Comparison of ENCODE assay signal across 12 cellular contexts in the genomic region with DNA sequence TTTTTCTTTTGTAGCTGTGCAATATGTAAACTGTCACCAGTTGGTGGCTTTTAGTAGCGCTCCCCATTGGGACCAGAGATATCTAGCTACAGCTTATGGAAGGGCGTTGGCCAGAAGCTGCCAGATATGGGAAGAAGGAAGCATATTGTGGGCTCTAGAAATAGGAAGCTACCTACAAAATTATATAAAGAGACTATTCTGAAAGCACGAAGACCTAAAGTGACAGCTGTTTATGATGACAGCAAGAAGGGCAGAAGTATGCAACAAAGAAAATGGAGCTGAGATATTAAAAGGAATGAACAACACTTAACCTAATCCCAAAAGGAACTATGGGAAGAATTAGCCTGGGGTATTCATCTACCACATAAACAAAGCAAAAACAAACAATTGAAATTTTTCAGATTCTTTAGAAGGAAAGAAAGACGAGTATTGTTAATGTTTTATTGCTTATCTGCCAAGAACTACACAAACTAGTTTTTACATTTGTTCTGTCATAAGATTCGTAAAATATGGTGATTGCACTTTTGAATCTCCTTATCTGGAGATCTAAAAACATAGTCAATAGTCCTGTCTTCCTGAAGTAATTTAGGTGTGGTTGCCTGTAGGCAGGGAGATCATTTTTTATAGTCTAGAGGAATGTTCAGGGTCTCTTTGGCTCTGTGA.
DNase-seq lines count a peak whose midpoint lies in the region; ATAC-seq and TF ChIP-seq lines count a peak whose summit lies in the region.
"Had no signal": no experiment of that assay in that cellular context is flagged by ENCODE, and none has a peak within 500 bp of the region (broad histone marks: within the 10 kb centered on the region; RNA-seq: fewer than 3 reads in every experiment).

No MANE protein-coding gene starts in this region.

- peak overlapping the region; percentile 58 for H3K27ac Mint-ChIP-seq in Calu3 (ENCODE audit: unreplicated experiment)
- no peak overlapping the region for H3K27ac Mint-ChIP-seq in immature natural killer cell

- intact Hi-C loops in Calu3 (cut with micrococcal nuclease; ENCODE audit: unreplicated experiment): no loop called here

- TF ChIP-seq CTCF in Calu3 (IDR thresholded peaks at IDR 0.05; ENCODE audit: unreplicated experiment): no peak

- H3K4me3 Mint-ChIP-seq in Calu3 (ENCODE audit: low read depth, unreplicated experiment): no peak overlapping the region
- no peak overlapping the region for H3K4me3 Mint-ChIP-seq in immature natural killer cell

- peaks cover 2% of the 10 kb centered on the region for H3K9me3 Mint-ChIP-seq in Calu3 (ENCODE audit: low read depth, unreplicated experiment)
- no peaks in the 10 kb centered on the region for H3K9me3 Mint-ChIP-seq in immature natural killer cell

- H3K27ac ChIP-seq in caudate nucleus (ENCODE audit: low read depth, low read length): peak overlapping the region; percentile 53
- H3K27ac ChIP-seq: heart right ventricle had no signal

- DNase-seq in Calu3: no peak
- peak; percentile 26 for DNase-seq in NOMO-1 treated with dmso at 0.1 percent for 144 hours (lab: John Stamatoyannopoulos, UW; ENCODE audit: unreplicated experiment)
- DNase-seq in caudate nucleus (lab: John Stamatoyannopoulos, UW): no peak
- DNase-seq in myocyte (ENCODE audit: low read depth): peak; percentile 40
- DNase-seq in activated CD4-positive, CD25-positive, alpha-beta regulatory T cell (lab: John Stamatoyannopoulos, UW): no peak
- DNase-seq in immature natural killer cell: no peak
- no peak for DNase-seq in HPDE6-E6E7 (ENCODE audit: extremely low spot score)
- DNase-seq: C1 segment of cervical spinal cord, heart right ventricle, NCI-H2029, T-helper 2 cell had no signal

- no TSS peak for BruUV-seq in Calu3 (replicated peaks; lab: Mats Ljungman, UMichigan)

- H3K4me1 Mint-ChIP-seq in Calu3 (ENCODE audit: low read depth, unreplicated experiment): peaks cover 36% of the 10 kb centered on the region
- H3K4me1 Mint-ChIP-seq in immature natural killer cell: peaks cover 4 to 20% of the 10 kb centered on the region in 2 donors

- CTCF ChIA-PET in Calu3 (lab: Charles Lee): interaction anchor here (0.6 to 1.0 kb wide), 4 partner anchors 27 to 1095 kb away, joined by 3 to 5 read pairs (median 4); a partner anchor contains a TSS

- H3K36me3 Mint-ChIP-seq in Calu3 (ENCODE audit: insufficient read depth, unreplicated experiment) (no peaks in the 10 kb centered on the region), immature natural killer cell (peaks cover 13 to 26% (median 22%) of the 10 kb centered on the region in 3 donors)

- H3K27me3 Mint-ChIP-seq in Calu3 (ENCODE audit: unreplicated experiment) (no peaks in the 10 kb centered on the region), immature natural killer cell (ENCODE audit: low read depth in 3 of 3) (peaks cover 0 to 2% (median 0%) of the 10 kb centered on the region in 3 donors)

- no peak for ATAC-seq in esophagus mucosa
- ATAC-seq: heart right ventricle had no signal

Comparison
In these comparisons a context has a peak if more than half of its experiments do, and no peak if none do; other contexts are left out.
1. DNase-seq: peak in NOMO-1 treated with dmso at 0.1 percent for 144 hours (single experiment) and myocyte (single experiment); none in Calu3 (single experiment), caudate nucleus (0 of 61), activated CD4-positive, CD25-positive, alpha-beta regulatory T cell (0 of 4), immature natural killer cell (0 of 3) and HPDE6-E6E7 (single experiment).